ENCODE assay signal across 1 cellular context in the genomic region with DNA sequence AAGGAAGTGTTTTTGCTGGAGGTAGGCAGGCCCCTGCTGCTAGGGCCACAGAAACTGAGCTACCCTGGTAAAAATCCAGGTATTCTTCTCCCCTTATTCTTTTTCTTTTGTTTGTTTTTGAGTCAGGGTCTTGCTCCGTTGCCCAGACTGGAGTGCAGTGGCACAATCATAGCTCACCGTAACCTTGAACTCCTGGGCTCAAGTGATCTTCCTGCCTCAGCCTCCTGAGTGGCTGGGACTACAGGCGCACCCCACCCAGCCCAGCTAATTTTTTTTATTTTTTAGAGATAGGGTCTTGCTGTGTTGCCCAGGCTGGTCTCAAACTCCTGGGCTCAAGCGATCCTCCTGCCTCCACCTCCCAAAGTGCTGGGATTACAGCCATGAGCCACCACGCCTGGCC.
TF ChIP-seq lines count a peak whose summit lies in the region.

No MANE protein-coding gene starts in this region.

TF ChIP-seq in HepG2, 621 proteins besides CTCF, POLR2A, EP300 and RAD21:
- 0 out of 2 replicates have a peak, but pooled peaks have one; percentile 3 for TF ChIP-seq MAF1 (CRISPR knock-in tag; IDR thresholded peaks at IDR 0.05; ENCODE audit: borderline replicate concordance)
